In the genomic region with DNA sequence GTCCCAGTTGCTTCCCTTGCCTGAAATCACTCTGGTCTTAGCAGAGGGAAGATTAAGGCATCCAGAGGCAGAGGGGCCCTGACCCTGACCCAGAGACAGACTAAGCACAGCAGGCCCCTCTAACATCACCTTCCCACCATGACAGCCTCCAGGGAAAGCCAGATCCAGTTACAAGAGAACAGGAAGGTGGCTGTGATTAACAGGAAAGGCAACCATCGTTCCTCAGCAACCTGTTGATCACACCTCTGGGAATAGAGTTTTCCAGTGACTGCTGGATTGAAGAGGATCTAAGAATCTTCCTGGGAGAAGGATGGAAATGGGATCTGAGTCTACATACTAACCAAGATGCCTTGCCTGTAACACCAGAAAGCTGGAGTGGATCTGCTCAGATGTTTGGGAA, we compare ENCODE assay signal across 8 cellular contexts. TPM values are rescaled to one million over a fixed set of nuclear protein-coding genes. Genes with fewer than 3 reads are reported as not detected.
"Had no signal": no experiment of that assay in that cellular context is flagged by ENCODE, and none has a peak within 500 bp of the region (broad histone marks: within the 10 kb centered on the region; RNA-seq: fewer than 3 reads in every experiment).

No MANE protein-coding gene starts in this region.

- H3K4me3 Mint-ChIP-seq: GM23338 had no signal

- H3K4me2 ChIP-seq: GM23338 had no signal

- H3K36me3 ChIP-seq: HAP-1 had no signal

- DNase-seq: H7, IMR-90 had no signal

- H3K4me3 ChIP-seq: GM23338, HAP-1, K562 had no signal

- ATAC-seq: GM23338, HCT116, K562 had no signal

- H3K9me3 ChIP-seq: HAP-1 had no signal

- H3K27ac Mint-ChIP-seq: GM23338 had no signal

RNA-seq across cellular contexts. Expression of gene TREM1, which starts 5.2 kb away (rescaled TPM):
- total RNA-seq: GM23338, H7, IMR-90, K562 had no signal
- polyA plus RNA-seq: GM23338, IMR-90, K562 had no signal

RNA-seq across cellular contexts. Expression of gene NCR2, which starts 43.7 kb away (rescaled TPM):
- total RNA-seq: GM23338, H4, H7, HT-29, IMR-90, K562 had no signal
- polyA plus RNA-seq: GM23338, IMR-90, K562 had no signal
